8 cellular contexts compared by ENCODE assay signal in the genomic region with DNA sequence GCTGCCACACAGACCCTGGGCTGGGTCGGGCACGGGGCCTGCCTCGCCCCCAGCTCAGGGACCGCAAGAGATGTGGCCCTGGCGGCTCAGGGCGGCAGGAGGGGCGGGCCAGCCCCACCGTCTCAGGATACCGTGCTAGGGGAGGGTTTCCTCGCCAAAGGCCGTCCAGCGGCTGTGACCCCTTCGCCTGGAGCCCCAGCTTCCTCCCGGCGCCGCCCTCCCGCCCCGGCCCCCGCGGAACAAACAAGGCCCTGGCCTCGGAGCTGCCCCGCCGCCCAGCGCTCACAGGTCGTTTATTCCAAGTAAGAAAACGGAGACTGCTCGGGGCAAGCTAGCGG. TPM values are rescaled to one million over a fixed set of nuclear protein-coding genes. Genes with fewer than 3 reads are reported as not detected.
DNase-seq lines count a peak whose midpoint lies in the region; ATAC-seq and TF ChIP-seq lines count a peak whose summit lies in the region.

No MANE protein-coding gene starts in this region.

- H3K4me1 ChIP-seq in HUES64 (ENCODE audit: insufficient read depth, low read length) (peaks cover 4% of the 10 kb centered on the region; the same call in 1 of the 2 replicates), duodenal mucosa (ENCODE audit: control insufficient read depth in 1 of 2, insufficient read depth in 2 of 2, low read length in 2 of 2) (peaks cover 25 to 36% of the 10 kb centered on the region in 2 donors), mucosa of rectum (ENCODE audit: control insufficient read depth in 2 of 2, insufficient read depth in 2 of 2, low read length in 2 of 2) (peaks cover 35 to 36% of the 10 kb centered on the region in 2 donors)

- H3K36me3 ChIP-seq in HUES64 (ENCODE audit: insufficient read depth, low read length) (peaks cover 20% of the 10 kb centered on the region), duodenal mucosa (ENCODE audit: control insufficient read depth in 1 of 2, insufficient read depth in 2 of 2, low read length in 2 of 2) (no peaks in the 10 kb centered on the region), mucosa of rectum (ENCODE audit: control insufficient read depth in 2 of 2, insufficient read depth in 2 of 2, low read length in 2 of 2) (no peaks in the 10 kb centered on the region)

- in situ Hi-C loops in G401 (cut with HindIII; ENCODE audit: low sequenced_read_pairs) = no loop called here

- DNase-seq in AG09309 (ENCODE audit: low read depth) (no peak), NCI-H1417 treated with DMSO at 0.1 percent for 48 hours (lab: John Stamatoyannopoulos, UW) (no peak), G401 (ENCODE audit: low spot score) (no peak), inferior parietal cortex (ENCODE audit: extremely low spot score) (no peak)

- no peak for TF ChIP-seq CTCF in AG09309 (IDR thresholded peaks at IDR 0.05; ENCODE audit: control insufficient read depth, insufficient read depth, low read depth, low read length, missing control alignments)

- 88% methylated on average over 28 of the region's 28 CpGs for WGBS in HUES64

- H3K27ac ChIP-seq in HUES64 (ENCODE audit: low read depth, low read length) = no peak overlapping the region
- no peak overlapping the region for H3K27ac ChIP-seq in duodenal mucosa (ENCODE audit: low read depth, low read length)
- peak overlapping the region; percentile 23 to 66 for H3K27ac ChIP-seq in mucosa of rectum (ENCODE audit: low read depth in 2 of 2, low read length in 2 of 2)

- H3K27me3 ChIP-seq in HUES64 (ENCODE audit: insufficient read depth, low read length) (no peaks in the 10 kb centered on the region), duodenal mucosa (ENCODE audit: control insufficient read depth in 1 of 2, insufficient read depth in 2 of 2, low read length in 2 of 2) (no peaks in the 10 kb centered on the region), mucosa of rectum (ENCODE audit: control insufficient read depth in 2 of 2, insufficient read depth in 2 of 2, low read length in 2 of 2) (no peaks in the 10 kb centered on the region)

- peak overlapping the region; percentile 10; the same call in 1 of the 2 replicates for H3K4me3 ChIP-seq in AG09309 (ENCODE audit: control insufficient read depth, low read depth, low read length)
- H3K4me3 ChIP-seq in HUES64 (ENCODE audit: low read length) = peak overlapping the region; percentile 37
- peak overlapping the region; percentile 29 to 48 for H3K4me3 ChIP-seq in duodenal mucosa (ENCODE audit: low read depth in 1 of 2, low read length in 2 of 2)
- H3K4me3 ChIP-seq in mucosa of rectum (ENCODE audit: low read length in 2 of 2) = no peak overlapping the region

- H3K9me3 ChIP-seq in HUES64 (ENCODE audit: insufficient read depth, low read depth, low read length) (no peaks in the 10 kb centered on the region), duodenal mucosa (ENCODE audit: control insufficient read depth in 1 of 2, low read length in 2 of 2) (no peaks in the 10 kb centered on the region), mucosa of rectum (ENCODE audit: control insufficient read depth in 2 of 2, low read length in 2 of 2) (no peaks in the 10 kb centered on the region)

- ATAC-seq in GM21723 (IDR thresholded peaks at IDR 0.05; ENCODE audit: unreplicated experiment) = no peak

- H3K9ac ChIP-seq in HUES64 (ENCODE audit: low read depth, low read length) = no peak overlapping the region
- no peak overlapping the region for H3K9ac ChIP-seq in duodenal mucosa (ENCODE audit: low read depth in 1 of 2, low read length in 2 of 2)
- no peak overlapping the region for H3K9ac ChIP-seq in mucosa of rectum (ENCODE audit: low read depth in 1 of 2, low read length in 2 of 2)

RNA-seq across cellular contexts. Expression of gene AP2A2, which starts 0.5 kb away (rescaled TPM):
- 49.3 TPM for polyA plus RNA-seq in HUES64 (2013, experiment 1 of 2)
- polyA plus RNA-seq in HUES64 (2013, experiment 2 of 2) = 47.2 TPM
- 47.5 and 57.1 TPM in 2 replicates for total RNA-seq in G401 (2014; rRNA removed; shearing (Covaris generic))

RNA-seq across cellular contexts. Expression of gene CHID1, which starts 14.5 kb away (rescaled TPM):
- polyA plus RNA-seq in HUES64 (2013, experiment 1 of 2) = 48.5 TPM
- 53.3 TPM for polyA plus RNA-seq in HUES64 (2013, experiment 2 of 2)
- 64.2 and 83.4 TPM in 2 replicates for total RNA-seq in G401 (2014; rRNA removed; shearing (Covaris generic))

Comparison
In these comparisons a context has a peak if more than half of its experiments do, and no peak if none do; other contexts are left out.
1. H3K4me3 ChIP-seq: peak in AG09309 (single experiment), HUES64 (single experiment) and duodenal mucosa (2 of 2); none in mucosa of rectum (0 of 2).
2. H3K27ac ChIP-seq: peak in mucosa of rectum (2 of 2); none in HUES64 (single experiment) and duodenal mucosa (single experiment).